In the genomic region with DNA sequence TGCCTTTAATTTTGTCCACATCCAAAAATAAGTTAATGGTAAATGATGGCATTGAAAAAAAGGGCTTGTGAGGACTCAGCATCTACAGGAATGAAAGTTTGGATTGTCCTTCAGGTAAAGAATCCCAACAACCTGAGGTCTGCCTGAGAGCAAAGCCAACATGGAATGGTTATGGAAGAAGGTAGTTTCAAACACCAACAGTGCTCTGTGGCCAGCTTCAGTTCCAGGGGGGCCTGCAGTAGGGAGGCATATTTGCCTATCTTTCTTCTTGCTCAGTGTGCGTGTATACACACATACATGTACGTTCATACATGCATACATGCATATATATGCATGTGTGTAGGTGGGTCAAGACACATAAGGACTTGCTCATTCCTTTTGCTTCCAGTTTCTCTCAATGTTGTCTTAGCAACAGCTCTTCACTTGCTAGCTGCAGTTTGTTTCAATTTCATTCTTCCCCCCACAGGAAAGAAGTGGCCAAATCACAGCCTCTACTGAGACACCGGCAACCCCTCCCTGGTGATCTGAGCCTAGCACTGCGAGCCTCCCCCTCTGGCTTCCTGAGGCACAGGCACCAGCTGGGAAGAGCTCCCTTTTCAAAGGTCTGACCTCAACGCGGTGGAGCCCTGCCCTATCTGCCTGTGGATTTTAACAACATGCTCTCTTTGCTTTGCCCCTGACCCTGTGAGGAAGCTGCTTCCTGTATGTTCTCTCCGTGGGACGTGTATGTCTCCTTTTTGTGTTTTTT, we compare ENCODE assay signal across 9 cellular contexts.
DNase-seq lines count a peak whose midpoint lies in the region; ATAC-seq and TF ChIP-seq lines count a peak whose summit lies in the region.
"Had no signal": no experiment of that assay in that cellular context is flagged by ENCODE, and none has a peak within 500 bp of the region (broad histone marks: within the 10 kb centered on the region; RNA-seq: fewer than 3 reads in every experiment).

No MANE protein-coding gene starts in this region.

- no peaks in the 10 kb centered on the region for H3K27me3 Mint-ChIP-seq in activated naive CD8-positive, alpha-beta T cell treated with anti-CD3 and anti-CD28 coated beads, Interleukin-2, amount 50 U/mL, for 24 hours

- no peaks in the 10 kb centered on the region for H3K27me3 ChIP-seq in GM23248 (replicated peaks; ENCODE audit: insufficient read depth)
- no peaks in the 10 kb centered on the region for H3K27me3 ChIP-seq in MM.1S (replicated peaks; ENCODE audit: insufficient read depth, low read length)
- no peaks in the 10 kb centered on the region for H3K27me3 ChIP-seq in left lung
- no peaks in the 10 kb centered on the region for H3K27me3 ChIP-seq in vagina

- H2AFZ ChIP-seq in GM23248 (peak overlapping the region; percentile 68), MM.1S (ENCODE audit: low read length) (peak overlapping the region; percentile 62)

- peak overlapping the region; percentile 65 for H3K4me3 Mint-ChIP-seq in activated naive CD8-positive, alpha-beta T cell treated with anti-CD3 and anti-CD28 coated beads, Interleukin-2, amount 50 U/mL, for 24 hours
- H3K4me3 Mint-ChIP-seq: neural crest cell had no signal

- WGBS in GM23248 (ENCODE audit: low coverage in 1 of 2, low lambda C conversion rate in 2 of 2, missing lambda C conversion rate in 2 of 2), 2 experiments: 49 to 51% methylated on average over 8 of the region's 8 CpGs

- H3K79me2 ChIP-seq in GM23248 (ENCODE audit: insufficient read depth) (no peaks in the 10 kb centered on the region), MM.1S (ENCODE audit: low read length) (no peaks in the 10 kb centered on the region)

- H3K27ac Mint-ChIP-seq in activated naive CD8-positive, alpha-beta T cell treated with anti-CD3 and anti-CD28 coated beads, Interleukin-2, amount 50 U/mL, for 24 hours: peak overlapping the region; percentile 91

- no peak for TF ChIP-seq CTCF in MM.1S (IDR thresholded peaks at IDR 0.05; ENCODE audit: low read length)
- no peak for TF ChIP-seq CTCF in left lung (IDR thresholded peaks at IDR 0.05)
- no peak for TF ChIP-seq CTCF in vagina (IDR thresholded peaks at IDR 0.05)

- H3K4me2 ChIP-seq in GM23248 (ENCODE audit: unreplicated experiment) (peak overlapping the region; percentile 51), MM.1S (ENCODE audit: low read depth, low read length) (peak overlapping the region; percentile 76)

- peak; percentile 68 for DNase-seq in GM23248
- peak; percentile 91 for DNase-seq in MM.1S
- peak; percentile 55 for DNase-seq in activated naive CD8-positive, alpha-beta T cell treated with anti-CD3 and anti-CD28 coated beads, Interleukin-2, amount 50 U/mL, for 24 hours
- DNase-seq in left lung: no peak
- DNase-seq in vagina (ENCODE audit: extremely low spot score in 2 of 2): peak in 1 of 2 donors; percentile 87
- no peak for DNase-seq in HT-29 (ENCODE audit: low spot score)
- DNase-seq in SHP77 treated with DMSO at 0.1 percent for 48 hours (lab: John Stamatoyannopoulos, UW): no peak

- TF ChIP-seq POLR2A in GM18505 (IDR thresholded peaks at IDR 0.05; ENCODE audit: borderline replicate concordance, extremely low read depth, insufficient read depth, insufficient read length) (peak; percentile 50), vagina (IDR thresholded peaks at IDR 0.05) (no peak)

- H3K4me1 ChIP-seq in GM23248 (ENCODE audit: insufficient read depth): peaks cover 27% of the 10 kb centered on the region
- H3K4me1 ChIP-seq in MM.1S (ENCODE audit: low read length): peaks cover 21% of the 10 kb centered on the region
- H3K4me1 ChIP-seq in left lung: peaks cover 8 to 15% of the 10 kb centered on the region in 2 donors
- H3K4me1 ChIP-seq in vagina: peaks cover 51% of the 10 kb centered on the region

- H4K20me1 ChIP-seq in GM23248 (ENCODE audit: insufficient read depth): no peaks in the 10 kb centered on the region
- no peaks in the 10 kb centered on the region for H4K20me1 ChIP-seq in MM.1S (ENCODE audit: insufficient read depth, low read length)

- H3K36me3 ChIP-seq in GM23248 (ENCODE audit: low read depth) (no peaks in the 10 kb centered on the region), MM.1S (replicated peaks; ENCODE audit: insufficient read depth, low read length) (no peaks in the 10 kb centered on the region), left lung (no peaks in the 10 kb centered on the region), vagina (no peaks in the 10 kb centered on the region)

- no peaks in the 10 kb centered on the region for H3K9me3 ChIP-seq in GM23248 (ENCODE audit: low read depth)
- H3K9me3 ChIP-seq in MM.1S (replicated peaks; ENCODE audit: insufficient read depth, low read length): no peaks in the 10 kb centered on the region
- no peaks in the 10 kb centered on the region for H3K9me3 ChIP-seq in left lung
- H3K9me3 ChIP-seq in vagina: no peaks in the 10 kb centered on the region

- in situ Hi-C loops in GM23248 (cut with MboI): no loop called here

- peaks cover 12% of the 10 kb centered on the region for H3K36me3 Mint-ChIP-seq in activated naive CD8-positive, alpha-beta T cell treated with anti-CD3 and anti-CD28 coated beads, Interleukin-2, amount 50 U/mL, for 24 hours (ENCODE audit: low read depth)

- intact Hi-C loops in left lung (cut with DNase I) (no loop called here), vagina (cut with DNase I) (no loop called here)

- H3F3A ChIP-seq in GM23248 (ENCODE audit: insufficient read depth) (peaks cover 20% of the 10 kb centered on the region), MM.1S (ENCODE audit: insufficient read depth, low read length) (peaks cover 7% of the 10 kb centered on the region; the same call in 1 of the 2 replicates)

- H3K9ac ChIP-seq in GM23248 (peak overlapping the region; percentile 37; the same call in 1 of the 2 replicates), MM.1S (ENCODE audit: low read length) (peak overlapping the region; percentile 33)

- H3K4me3 ChIP-seq in GM23248: no peak overlapping the region
- H3K4me3 ChIP-seq in MM.1S (ENCODE audit: low read length): peak overlapping the region; percentile 37
- H3K4me3 ChIP-seq in left lung: no peak overlapping the region
- H3K4me3 ChIP-seq in vagina: no peak overlapping the region

- peak overlapping the region; percentile 48; the same call in 1 of the 2 replicates for H3K27ac ChIP-seq in GM23248
- peak overlapping the region; percentile 71 for H3K27ac ChIP-seq in MM.1S (ENCODE audit: low read length)
- no peak overlapping the region for H3K27ac ChIP-seq in left lung
- peak overlapping the region; percentile 68 for H3K27ac ChIP-seq in vagina

- H3K9me2 ChIP-seq in GM23248 (ENCODE audit: insufficient read depth) (no peaks in the 10 kb centered on the region), MM.1S (replicated peaks; ENCODE audit: insufficient read depth, low read length) (no peaks in the 10 kb centered on the region)

- ATAC-seq in GM18505 (IDR thresholded peaks at IDR 0.05; ENCODE audit: unreplicated experiment) (peak; percentile 68), left lung (peak; percentile 63)
- ATAC-seq in activated naive CD8-positive, alpha-beta T cell treated with anti-CD3 and anti-CD28 coated beads, Interleukin-2, amount 50 U/mL, for 24 hours: peak; percentile 87

- peaks cover 42% of the 10 kb centered on the region for H3K4me1 Mint-ChIP-seq in activated naive CD8-positive, alpha-beta T cell treated with anti-CD3 and anti-CD28 coated beads, Interleukin-2, amount 50 U/mL, for 24 hours

- peaks cover 12% of the 10 kb centered on the region for H3K9me3 Mint-ChIP-seq in activated naive CD8-positive, alpha-beta T cell treated with anti-CD3 and anti-CD28 coated beads, Interleukin-2, amount 50 U/mL, for 24 hours

Comparison
In these comparisons a context has a peak if more than half of its experiments do, and no peak if none do; other contexts are left out.
1. DNase-seq: peak in GM23248 (single experiment), MM.1S (single experiment) and activated naive CD8-positive, alpha-beta T cell treated with anti-CD3 and anti-CD28 coated beads, Interleukin-2, amount 50 U/mL, for 24 hours (single experiment); none in left lung (0 of 2), HT-29 (single experiment) and SHP77 treated with DMSO at 0.1 percent for 48 hours (single experiment).
2. H3K27ac ChIP-seq: peak in GM23248 (single experiment), MM.1S (single experiment) and vagina (single experiment); none in left lung (0 of 2).
3. Peak in every context shown above with its lines, with median percentiles within 50 percentile points of each other: ATAC-seq.